ENCODE assay signal across 9 cellular contexts in genomic region chr14:23550131-23550826, GRCh38. TPM values are rescaled to one million over a fixed set of nuclear protein-coding genes. Genes with fewer than 3 reads are reported as not detected.
DNase-seq lines count a peak whose midpoint lies in the region; ATAC-seq and TF ChIP-seq lines count a peak whose summit lies in the region.
"Had no signal": no experiment of that assay in that cellular context is flagged by ENCODE, and none has a peak within 500 bp of the region (broad histone marks: within the 10 kb centered on the region; RNA-seq: fewer than 3 reads in every experiment).

No MANE protein-coding gene starts in this region.

- DNase-seq in HCT116 (ENCODE audit: low read depth, low spot score) (no peak), ascending aorta (ENCODE audit: low spot score in 2 of 2) (no peak), T-helper 2 cell (no peak), GDM1 (lab: John Stamatoyannopoulos, UW) (no peak)

- no peak for TF ChIP-seq RAD21 in HCT116 (IDR thresholded peaks at IDR 0.05; ENCODE audit: low read depth)

- TF ChIP-seq CTCF in HCT116 (IDR thresholded peaks at IDR 0.05 in 2 of 3, conservative IDR thresholded peaks at IDR 0.05 in 1 of 3; ENCODE audit: borderline replicate concordance in 1 of 3, insufficient read depth in 1 of 3, low read depth in 2 of 3, low read length in 2 of 3) (no peak), ascending aorta (IDR thresholded peaks at IDR 0.05) (no peak)

- no peaks in the 10 kb centered on the region for H3K9me2 ChIP-seq in HCT116 (ENCODE audit: insufficient read depth)

- H3K79me2 ChIP-seq in HCT116 (ENCODE audit: insufficient read depth, low read length): no peaks in the 10 kb centered on the region

- CTCF ChIA-PET in HCT116 (lab: Charles Lee): interaction anchor here (1.3 kb wide), 1 partner anchor 8 kb away, joined by 4 read pairs; no protein-coding TSS in a partner anchor

- no peak overlapping the region for H2AFZ ChIP-seq in HCT116 (ENCODE audit: low read depth, low read length, poor library complexity, severe bottlenecking)

- H3K9me3 ChIP-seq in HCT116 (ENCODE audit: control insufficient read depth in 1 of 2, insufficient read depth in 1 of 2, low read depth in 1 of 2, low read length in 2 of 2) (no peaks in the 10 kb centered on the region), ascending aorta (no peaks in the 10 kb centered on the region), iPS-20b (ENCODE audit: insufficient read depth, low read depth, low read length) (no peaks in the 10 kb centered on the region), subcutaneous abdominal adipose tissue (ENCODE audit: control insufficient read depth in 5 of 5, low read length in 5 of 5) (no peaks in the 10 kb centered on the region)

- POLR2A ChIA-PET in HCT116 (lab: Charles Lee): no interaction called here

- intact Hi-C loops in HCT116 (cut with micrococcal nuclease): no loop called here
- intact Hi-C loops in ascending aorta (cut with DNase I): loop anchor here (10.0 kb wide), 1 partner anchor 185 kb away; the partner anchor contains the start of gene EFS

- H3K27me3 ChIP-seq in HCT116 (ENCODE audit: insufficient read depth, low read length) (no peaks in the 10 kb centered on the region), ascending aorta (no peaks in the 10 kb centered on the region), iPS-20b (ENCODE audit: insufficient read depth, low read length) (no peaks in the 10 kb centered on the region), subcutaneous abdominal adipose tissue (ENCODE audit: control insufficient read depth in 5 of 5, insufficient read depth in 4 of 5, low read length in 5 of 5) (no peaks in the 10 kb centered on the region)

- RAD21 ChIA-PET in HCT116 (lab: Charles Lee; ENCODE audit: low non-redundant PET in 1 of 2, low total read pairs in 2 of 2, uncharacterized antibody in 2 of 2, unreplicated experiment in 2 of 2): no interaction called here

- H3K4me3 ChIP-seq in HCT116 (replicated peaks in 1 of 2; ENCODE audit: low read depth in 1 of 2, low read length in 2 of 2) (peak overlapping the region; percentile 60 to 68; a peak in 2 of 4 replicates), ascending aorta (peak overlapping the region; percentile 76 to 79), iPS-20b (ENCODE audit: low read length) (peak overlapping the region; percentile 81), subcutaneous abdominal adipose tissue (ENCODE audit: low read depth in 1 of 5, low read length in 5 of 5) (peak overlapping the region; percentile 67 to 82 (median 77))

- H3K36me3 ChIP-seq in HCT116 (ENCODE audit: control insufficient read depth in 1 of 2, insufficient read depth in 2 of 2, low read length in 2 of 2): no peaks in the 10 kb centered on the region
- no peaks in the 10 kb centered on the region for H3K36me3 ChIP-seq in ascending aorta
- H3K36me3 ChIP-seq in iPS-20b (ENCODE audit: insufficient read depth, low read depth, low read length): no peaks in the 10 kb centered on the region; the same call in 1 of the 2 replicates
- H3K36me3 ChIP-seq in subcutaneous abdominal adipose tissue (ENCODE audit: control insufficient read depth in 5 of 5, insufficient read depth in 5 of 5, low read length in 5 of 5): no peaks in the 10 kb centered on the region

- no TSS peak for BruUV-seq in HCT116 (replicated peaks; lab: Mats Ljungman, UMichigan)

- TF ChIP-seq POLR2A in HCT116 (IDR thresholded peaks at IDR 0.05; ENCODE audit: borderline replicate concordance, extremely low read depth, insufficient read depth, insufficient read length): no peak

- no peaks in the 10 kb centered on the region for H4K20me1 ChIP-seq in HCT116 (ENCODE audit: insufficient read depth)

- H3K27ac ChIP-seq in HCT116 (ENCODE audit: low read depth, low read length) (no peak overlapping the region), ascending aorta (no peak overlapping the region), iPS-20b (ENCODE audit: low read length) (no peak overlapping the region), subcutaneous abdominal adipose tissue (ENCODE audit: low read depth, low read length) (peak overlapping the region; percentile 57)

- H3K4me1 ChIP-seq in HCT116 (ENCODE audit: control insufficient read depth in 1 of 2, insufficient read depth in 2 of 2, low read length in 2 of 2) (peaks cover 1 to 20% of the 10 kb centered on the region in 2 experiments; a peak in 3 of 4 replicates), ascending aorta (peaks cover 2 to 8% of the 10 kb centered on the region in 2 donors), iPS-20b (ENCODE audit: insufficient read depth, low read length) (peaks cover 54% of the 10 kb centered on the region), subcutaneous abdominal adipose tissue (ENCODE audit: control insufficient read depth in 5 of 5, insufficient read depth in 5 of 5, low read length in 5 of 5) (peaks cover 3 to 57% (median 54%) of the 10 kb centered on the region in 5 donors)

- H3K9ac ChIP-seq in HCT116 (ENCODE audit: low read length) (no peak overlapping the region), iPS-20b (ENCODE audit: low read depth, low read length) (peak overlapping the region; percentile 95; the same call in 1 of the 2 replicates), subcutaneous abdominal adipose tissue (ENCODE audit: low read length in 5 of 5) (peak overlapping the region in 4 of 5 donors; percentile 70 to 86 (median 80))

- H3K4me2 ChIP-seq in HCT116 (ENCODE audit: low read length): peak overlapping the region; percentile 89

- ATAC-seq in HCT116 (no peak), GM21825 (IDR thresholded peaks at IDR 0.05; ENCODE audit: unreplicated experiment) (no peak), HG03342 (IDR thresholded peaks at IDR 0.05; ENCODE audit: unreplicated experiment) (no peak)

TF ChIP-seq in HCT116, 20 proteins besides CTCF, POLR2A, EP300 and RAD21:
- TF ChIP-seq EZH2phosphoT487 (IDR thresholded peaks at IDR 0.05; ENCODE audit: borderline replicate concordance) (no peak), CBX3 (IDR thresholded peaks at IDR 0.05; ENCODE audit: low read depth) (no peak), TCF7L2 (IDR thresholded peaks at IDR 0.05; ENCODE audit: borderline replicate concordance, extremely low read depth, insufficient read depth, insufficient read length) (no peak), JUND (IDR thresholded peaks at IDR 0.05) (no peak), FOSL1 (IDR thresholded peaks at IDR 0.05; ENCODE audit: low read depth) (no peak), YY1 (IDR thresholded peaks at IDR 0.05; ENCODE audit: extremely low read depth, insufficient replicate concordance, low read depth, low read length) (no peak)
- TF ChIP-seq, protein P1, sequence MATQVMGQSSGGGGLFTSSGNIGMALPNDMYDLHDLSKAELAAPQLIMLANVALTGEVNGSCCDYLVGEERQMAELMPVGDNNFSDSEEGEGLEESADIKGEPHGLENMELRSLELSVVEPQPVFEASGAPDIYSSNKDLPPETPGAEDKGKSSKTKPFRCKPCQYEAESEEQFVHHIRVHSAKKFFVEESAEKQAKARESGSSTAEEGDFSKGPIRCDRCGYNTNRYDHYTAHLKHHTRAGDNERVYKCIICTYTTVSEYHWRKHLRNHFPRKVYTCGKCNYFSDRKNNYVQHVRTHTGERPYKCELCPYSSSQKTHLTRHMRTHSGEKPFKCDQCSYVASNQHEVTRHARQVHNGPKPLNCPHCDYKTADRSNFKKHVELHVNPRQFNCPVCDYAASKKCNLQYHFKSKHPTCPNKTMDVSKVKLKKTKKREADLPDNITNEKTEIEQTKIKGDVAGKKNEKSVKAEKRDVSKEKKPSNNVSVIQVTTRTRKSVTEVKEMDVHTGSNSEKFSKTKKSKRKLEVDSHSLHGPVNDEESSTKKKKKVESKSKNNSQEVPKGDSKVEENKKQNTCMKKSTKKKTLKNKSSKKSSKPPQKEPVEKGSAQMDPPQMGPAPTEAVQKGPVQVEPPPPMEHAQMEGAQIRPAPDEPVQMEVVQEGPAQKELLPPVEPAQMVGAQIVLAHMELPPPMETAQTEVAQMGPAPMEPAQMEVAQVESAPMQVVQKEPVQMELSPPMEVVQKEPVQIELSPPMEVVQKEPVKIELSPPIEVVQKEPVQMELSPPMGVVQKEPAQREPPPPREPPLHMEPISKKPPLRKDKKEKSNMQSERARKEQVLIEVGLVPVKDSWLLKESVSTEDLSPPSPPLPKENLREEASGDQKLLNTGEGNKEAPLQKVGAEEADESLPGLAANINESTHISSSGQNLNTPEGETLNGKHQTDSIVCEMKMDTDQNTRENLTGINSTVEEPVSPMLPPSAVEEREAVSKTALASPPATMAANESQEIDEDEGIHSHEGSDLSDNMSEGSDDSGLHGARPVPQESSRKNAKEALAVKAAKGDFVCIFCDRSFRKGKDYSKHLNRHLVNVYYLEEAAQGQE (IDR thresholded peaks at IDR 0.05; ENCODE audit: low read depth): no peak
- TF ChIP-seq, protein P2, sequence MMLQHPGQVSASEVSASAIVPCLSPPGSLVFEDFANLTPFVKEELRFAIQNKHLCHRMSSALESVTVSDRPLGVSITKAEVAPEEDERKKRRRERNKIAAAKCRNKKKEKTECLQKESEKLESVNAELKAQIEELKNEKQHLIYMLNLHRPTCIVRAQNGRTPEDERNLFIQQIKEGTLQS (IDR thresholded peaks at IDR 0.05): no peak

RNA-seq across cellular contexts. Expression of gene ZFHX2, which starts 1.3 kb away (rescaled TPM):
- total RNA-seq in HCT116 (2021; ENCODE audit: unreplicated experiment): 3.6 TPM
- polyA plus RNA-seq in HCT116 (2012): 0.79 and 0.82 TPM in 2 replicates
- 1.3 TPM for total RNA-seq in ascending aorta

RNA-seq across cellular contexts. Expression of gene THTPA, which starts 5.8 kb away (rescaled TPM):
- total RNA-seq in HCT116 (2021; ENCODE audit: unreplicated experiment): 5.8 TPM
- polyA plus RNA-seq in HCT116 (2012): 3.8 and 4.4 TPM in 2 replicates
- total RNA-seq in ascending aorta: 115 TPM

RNA-seq across cellular contexts. Expression of gene AP1G2, which starts 17.3 kb away (rescaled TPM):
- 155 TPM for total RNA-seq in HCT116 (2021; ENCODE audit: unreplicated experiment)
- polyA plus RNA-seq in HCT116 (2012): 135 and 138 TPM in 2 replicates
- total RNA-seq in ascending aorta: 56.2 TPM

RNA-seq across cellular contexts. Expression of gene JPH4, which starts 28.3 kb away (rescaled TPM):
- total RNA-seq in HCT116 (2021; ENCODE audit: unreplicated experiment) (0.15 TPM), ascending aorta (4.7 TPM)
- 0.01 TPM in 1 of 2 replicates, not detected in the other for polyA plus RNA-seq in HCT116 (2012)
- total RNA-seq: mononuclear cell had no signal

Comparison
In these comparisons a context has a peak if more than half of its experiments do, and no peak if none do; other contexts are left out.
1. RNA of gene THTPA, which starts 5.8 kb away (total RNA-seq): 115 TPM in ascending aorta (single experiment); 5.8 TPM in HCT116 (single experiment); every median in the first group is over 10 times any median in the second.
2. Peak in every context shown above with its lines, with median percentiles within 50 percentile points of each other: H3K4me3 ChIP-seq.